18 cellular contexts compared by ENCODE assay signal in the genomic region with DNA sequence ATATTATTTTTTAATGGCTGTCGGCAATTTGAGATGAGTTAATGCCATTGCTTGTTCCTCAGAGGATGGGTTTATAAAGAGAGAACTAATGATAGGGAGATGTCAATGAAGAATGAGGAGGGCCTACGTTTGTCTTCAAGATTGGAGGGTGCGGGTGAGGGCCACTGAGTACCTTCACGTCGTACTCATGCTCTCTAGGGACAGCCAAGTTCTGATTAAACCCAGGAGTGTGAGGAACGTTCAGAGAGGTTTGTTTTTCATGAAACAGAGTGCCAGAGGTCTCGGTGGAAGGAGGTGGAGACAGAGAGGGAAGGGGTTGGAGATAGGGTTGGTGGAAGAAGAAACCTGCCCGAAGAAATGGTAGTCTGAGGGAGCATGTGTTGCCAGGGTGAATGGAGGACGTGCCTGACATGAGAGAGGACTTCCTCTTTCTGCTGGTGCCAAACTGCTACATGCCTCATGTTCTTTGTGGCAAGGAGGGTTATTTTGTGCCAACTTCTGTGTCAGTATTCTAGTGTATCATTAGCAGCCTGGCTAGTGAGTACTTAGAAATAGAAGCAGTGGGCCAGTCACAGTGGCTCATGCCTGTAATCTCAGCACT. TPM values are rescaled to one million over a fixed set of nuclear protein-coding genes. Genes with fewer than 3 reads are reported as not detected.
DNase-seq lines count a peak whose midpoint lies in the region; ATAC-seq and TF ChIP-seq lines count a peak whose summit lies in the region.
"Had no signal": no experiment of that assay in that cellular context is flagged by ENCODE, and none has a peak within 500 bp of the region (broad histone marks: within the 10 kb centered on the region; RNA-seq: fewer than 3 reads in every experiment).

No MANE protein-coding gene starts in this region.

- TF ChIP-seq CTCF in GM13977 (IDR thresholded peaks at IDR 0.05; ENCODE audit: extremely low read depth, insufficient read depth, missing control alignments) (no peak), HFFc6 (IDR thresholded peaks at IDR 0.05) (no peak)

- in situ Hi-C loops in GM13977 (cut with MboI; ENCODE audit: low pct_unique_long_range_greater_than_20kb, low sequenced_read_pairs, unreplicated experiment) = no loop called here

- peak overlapping the region; percentile 9 for H3K27ac Mint-ChIP-seq in activated T-helper 1 cell treated with anti-CD3 and anti-CD28 coated beads, Interleukin-12 subunit alpha, Interleukin-12 subunit beta, Interleukin-2, Interleukin-4 antibody, amounts not matched to agents 30 ng/mL and 10 ng/mL and 1 ng/mL, durations not matched to agents 14 hours and 24 hours and 36 hours
- no peak overlapping the region for H3K27ac Mint-ChIP-seq in HFFc6
- H3K27ac Mint-ChIP-seq: activated naive CD4-positive, alpha-beta T cell treated with anti-CD3 and anti-CD28 coated beads for 36 hours had no signal

- H3K4me2 ChIP-seq in Karpas-422 (ENCODE audit: low read depth, low read length, poor library complexity, severe bottlenecking) = no peak overlapping the region

- H2AFZ ChIP-seq in Karpas-422 (ENCODE audit: low read length) = peak overlapping the region; percentile 32; the same call in 1 of the 2 replicates

- no peaks in the 10 kb centered on the region for H3K27me3 Mint-ChIP-seq in activated T-helper 1 cell treated with anti-CD3 and anti-CD28 coated beads, Interleukin-12 subunit alpha, Interleukin-12 subunit beta, Interleukin-2, Interleukin-4 antibody, amounts not matched to agents 30 ng/mL and 10 ng/mL and 1 ng/mL, durations not matched to agents 14 hours and 24 hours and 36 hours (ENCODE audit: insufficient read depth)
- no peaks in the 10 kb centered on the region; the same call in 1 of the 2 replicates for H3K27me3 Mint-ChIP-seq in HFFc6 (ENCODE audit: insufficient read depth)
- H3K27me3 Mint-ChIP-seq: naive thymus-derived CD8-positive, alpha-beta T cell had no signal

- no peak overlapping the region for H3K4me3 Mint-ChIP-seq in activated T-helper 1 cell treated with anti-CD3 and anti-CD28 coated beads, Interleukin-12 subunit alpha, Interleukin-12 subunit beta, Interleukin-2, Interleukin-4 antibody, amounts not matched to agents 30 ng/mL and 10 ng/mL and 1 ng/mL, durations not matched to agents 14 hours and 24 hours and 36 hours
- H3K4me3 Mint-ChIP-seq in HFFc6 = no peak overlapping the region
- H3K4me3 Mint-ChIP-seq: activated naive CD4-positive, alpha-beta T cell treated with anti-CD3 and anti-CD28 coated beads for 36 hours had no signal

- intact Hi-C loops in activated T-helper 1 cell treated with anti-CD3 and anti-CD28 coated beads, Interleukin-12 subunit alpha, Interleukin-12 subunit beta, Interleukin-2, Interleukin-4 antibody, amounts not matched to agents 30 ng/mL and 10 ng/mL and 1 ng/mL, durations not matched to agents 14 hours and 24 hours and 36 hours (cut with micrococcal nuclease) = no loop called here
- intact Hi-C loops in posterior vena cava (cut with DNase I) = no loop called here

- no peaks in the 10 kb centered on the region for H3K9me2 ChIP-seq in Karpas-422 (replicated peaks; ENCODE audit: insufficient read depth, low read length)

- H3K27me3 ChIP-seq in Karpas-422 (ENCODE audit: low read length) = no peaks in the 10 kb centered on the region
- H3K27me3 ChIP-seq: cardiac muscle cell, heart right ventricle, suprapubic skin had no signal

- no peak overlapping the region for H3K27ac ChIP-seq in Karpas-422 (ENCODE audit: low read length)
- H3K27ac ChIP-seq: cardiac muscle cell, heart right ventricle, suprapubic skin had no signal

- no peak for ATAC-seq in GM18520 (IDR thresholded peaks at IDR 0.05; ENCODE audit: unreplicated experiment)
- ATAC-seq: left cardiac atrium had no signal

- H3K9ac ChIP-seq in Karpas-422 (ENCODE audit: low read length) = no peak overlapping the region

- no peaks in the 10 kb centered on the region for H3K9me3 ChIP-seq in Karpas-422 (ENCODE audit: low read length)
- H3K9me3 ChIP-seq: HAP-1, heart right ventricle, suprapubic skin had no signal

- peaks cover 18% of the 10 kb centered on the region for H3K4me1 Mint-ChIP-seq in activated T-helper 1 cell treated with anti-CD3 and anti-CD28 coated beads, Interleukin-12 subunit alpha, Interleukin-12 subunit beta, Interleukin-2, Interleukin-4 antibody, amounts not matched to agents 30 ng/mL and 10 ng/mL and 1 ng/mL, durations not matched to agents 14 hours and 24 hours and 36 hours (ENCODE audit: low read depth)
- peaks cover 15% of the 10 kb centered on the region for H3K4me1 Mint-ChIP-seq in HFFc6 (ENCODE audit: low read depth)

- H3K4me3 ChIP-seq in Karpas-422 (ENCODE audit: low read length) = no peak overlapping the region
- H3K4me3 ChIP-seq: cardiac muscle cell, HAP-1, heart right ventricle, suprapubic skin had no signal

- peaks cover 7% of the 10 kb centered on the region; the same call in 1 of the 2 replicates for H3K79me2 ChIP-seq in Karpas-422 (ENCODE audit: low read length)

- H3K36me3 ChIP-seq in Karpas-422 (ENCODE audit: insufficient read depth, low read length) = no peaks in the 10 kb centered on the region
- H3K36me3 ChIP-seq: cardiac muscle cell had no signal

- H3K4me1 ChIP-seq in Karpas-422 (ENCODE audit: low read length) = peaks cover 10% of the 10 kb centered on the region
- H3K4me1 ChIP-seq: HAP-1, heart right ventricle, suprapubic skin had no signal

- H3K9me3 Mint-ChIP-seq in activated T-helper 1 cell treated with anti-CD3 and anti-CD28 coated beads, Interleukin-12 subunit alpha, Interleukin-12 subunit beta, Interleukin-2, Interleukin-4 antibody, amounts not matched to agents 30 ng/mL and 10 ng/mL and 1 ng/mL, durations not matched to agents 14 hours and 24 hours and 36 hours = no peaks in the 10 kb centered on the region
- no peaks in the 10 kb centered on the region for H3K9me3 Mint-ChIP-seq in HFFc6
- H3K9me3 Mint-ChIP-seq: activated naive CD4-positive, alpha-beta T cell treated with anti-CD3 and anti-CD28 coated beads for 36 hours; naive thymus-derived CD8-positive, alpha-beta T cell had no signal

- H3K36me3 Mint-ChIP-seq in activated T-helper 1 cell treated with anti-CD3 and anti-CD28 coated beads, Interleukin-12 subunit alpha, Interleukin-12 subunit beta, Interleukin-2, Interleukin-4 antibody, amounts not matched to agents 30 ng/mL and 10 ng/mL and 1 ng/mL, durations not matched to agents 14 hours and 24 hours and 36 hours (ENCODE audit: low read depth) = peaks cover 17% of the 10 kb centered on the region
- peaks cover 16% of the 10 kb centered on the region; the same call in 1 of the 2 replicates for H3K36me3 Mint-ChIP-seq in HFFc6 (ENCODE audit: low read depth)

- DNase-seq in GM13977 (ENCODE audit: low spot score) (peak; percentile 26), Karpas-422 (peak; percentile 61), posterior vena cava (ENCODE audit: low spot score) (peak; percentile 20), D341Med (ENCODE audit: low spot score) (no peak), HFFc6 (no peak)
- DNase-seq in activated T-helper 1 cell treated with anti-CD3 and anti-CD28 coated beads, Interleukin-12 subunit alpha, Interleukin-12 subunit beta, Interleukin-2, Interleukin-4 antibody, amounts not matched to agents 30 ng/mL and 10 ng/mL and 1 ng/mL, durations not matched to agents 14 hours and 24 hours and 36 hours (ENCODE audit: low spot score) = no peak
- DNase-seq: activated CD8-positive, alpha-beta memory T cell treated with anti-CD3 and anti-CD28 coated beads for 24 hours; activated naive CD4-positive, alpha-beta T cell treated with anti-CD3 and anti-CD28 coated beads for 36 hours; COR-L47; heart right ventricle; left cardiac atrium; NCI-H1417 treated with DMSO at 0.1 percent for 48 hours; NCI-H510A treated with DMSO at 0.1 percent for 48 hours had no signal

- no peaks in the 10 kb centered on the region for H4K20me1 ChIP-seq in Karpas-422 (ENCODE audit: insufficient read depth, low read depth, low read length)

RNA-seq across cellular contexts. Expression of gene DHTKD1, which starts 8.9 kb away (rescaled TPM):
- 20.6 and 27.3 TPM in 2 replicates for total RNA-seq in Karpas-422 (2014; rRNA removed; shearing (Covaris generic); ENCODE audit: low replicate concordance)
- 19.9 and 22.6 TPM in 2 replicates for total RNA-seq in activated T-helper 1 cell treated with anti-CD3 and anti-CD28 coated beads, Interleukin-12 subunit alpha, Interleukin-12 subunit beta, Interleukin-2, Interleukin-4 antibody, amounts not matched to agents 30 ng/mL and 10 ng/mL and 1 ng/mL, durations not matched to agents 14 hours and 24 hours and 36 hours
- 10 to 100 TPM; 11.0 to 12.5 TPM for total RNA-seq in posterior vena cava
- total RNA-seq in HFFc6 (2021; fragmentation: NEBNext Ultra II Directional; extraction: Animal tissue kit (Norgen Biotek cat#: 25700)) = 10 to 100 TPM; 10.2 to 15.1 (median 12.7) TPM

RNA-seq across cellular contexts. Expression of gene UPF2, which starts 35.1 kb away (rescaled TPM):
- total RNA-seq in Karpas-422 (2014; rRNA removed; shearing (Covaris generic); ENCODE audit: low replicate concordance) = 19.1 and 23.4 TPM in 2 replicates
- total RNA-seq in activated T-helper 1 cell treated with anti-CD3 and anti-CD28 coated beads, Interleukin-12 subunit alpha, Interleukin-12 subunit beta, Interleukin-2, Interleukin-4 antibody, amounts not matched to agents 30 ng/mL and 10 ng/mL and 1 ng/mL, durations not matched to agents 14 hours and 24 hours and 36 hours = 38.9 and 43.6 TPM in 2 replicates
- total RNA-seq in posterior vena cava = 10 to 100 TPM; 15.3 to 19.5 TPM
- total RNA-seq in HFFc6 (2021; fragmentation: NEBNext Ultra II Directional; extraction: Animal tissue kit (Norgen Biotek cat#: 25700)) = 10 to 100 TPM; 18.3 to 24.1 (median 22.0) TPM

RNA-seq across cellular contexts. Expression of gene SEC61A2, which starts 51.8 kb away (rescaled TPM):
- total RNA-seq in Karpas-422 (2014; rRNA removed; shearing (Covaris generic); ENCODE audit: low replicate concordance) = 6.6 and 17.7 TPM in 2 replicates
- total RNA-seq in activated T-helper 1 cell treated with anti-CD3 and anti-CD28 coated beads, Interleukin-12 subunit alpha, Interleukin-12 subunit beta, Interleukin-2, Interleukin-4 antibody, amounts not matched to agents 30 ng/mL and 10 ng/mL and 1 ng/mL, durations not matched to agents 14 hours and 24 hours and 36 hours = 21.9 and 22.1 TPM in 2 replicates
- total RNA-seq in posterior vena cava = 1 to 10 TPM; 5.9 to 7.4 TPM
- total RNA-seq in HFFc6 (2021; fragmentation: NEBNext Ultra II Directional; extraction: Animal tissue kit (Norgen Biotek cat#: 25700)) = 10 to 100 TPM in 5 of 6 experiments, 1 to 10 TPM in 1; 9.3 to 11.2 (median 10.6) TPM

Comparison
In these comparisons a context has a peak if more than half of its experiments do, and no peak if none do; other contexts are left out.
1. DNase-seq: peak in GM13977 (single experiment), Karpas-422 (single experiment) and posterior vena cava (single experiment); none in activated T-helper 1 cell treated with anti-CD3 and anti-CD28 coated beads, Interleukin-12 subunit alpha, Interleukin-12 subunit beta, Interleukin-2, Interleukin-4 antibody, amounts not matched to agents 30 ng/mL and 10 ng/mL and 1 ng/mL, durations not matched to agents 14 hours and 24 hours and 36 hours (single experiment), D341Med (single experiment) and HFFc6 (single experiment).